Comparison of ENCODE assay signal across 21 cellular contexts in genomic region chr1:53560572-53561487, GRCh38.
A peak's percentile ranks its signal among the peaks of the same experiment; 100 is the strongest.
DNase-seq lines count a peak whose midpoint lies in the region; ATAC-seq and TF ChIP-seq lines count a peak whose summit lies in the region.
"Had no signal": no experiment of that assay in that cellular context is flagged by ENCODE, and none has a peak within 500 bp of the region (broad histone marks: within the 10 kb centered on the region; RNA-seq: fewer than 3 reads in every experiment).

No MANE protein-coding gene starts in this region.

- no peak overlapping the region for H3K27ac ChIP-seq in suprapubic skin
- H3K27ac ChIP-seq: C4-2B, hepatocyte, SJCRH30, skin epidermis had no signal

- no peak for TF ChIP-seq EP300 in suprapubic skin (IDR thresholded peaks at IDR 0.05)

- H3K27me3 ChIP-seq in suprapubic skin: no peaks in the 10 kb centered on the region

- no peaks in the 10 kb centered on the region for H3K36me3 ChIP-seq in suprapubic skin
- H3K36me3 ChIP-seq: SJCRH30 had no signal

- H3K4me3 ChIP-seq in LNCaP clone FGC (ENCODE audit: low read depth, low read length) (no peak overlapping the region), fibroblast of villous mesenchyme (ENCODE audit: low read depth, low read length) (no peak overlapping the region), suprapubic skin (no peak overlapping the region)
- H3K4me3 ChIP-seq: GM23338, hepatocyte, SJCRH30, skin epidermis had no signal

- DNase-seq in activated CD8-positive, alpha-beta memory T cell treated with anti-CD3 and anti-CD28 coated beads, Interleukin-2, amount 50 U/mL, for 48 hours: peak; percentile 35
- DNase-seq in activated CD8-positive, alpha-beta memory T cell treated with anti-CD3 and anti-CD28 coated beads for 24 hours: no peak
- DNase-seq in LNCaP clone FGC (ENCODE audit: low read depth) (peak; percentile 6), fibroblast of villous mesenchyme (ENCODE audit: low read depth) (peak; percentile 79), suprapubic skin (ENCODE audit: low spot score in 2 of 2) (peak; percentile 41 to 62), NCI-H226 (no peak)
- DNase-seq: ACHN; activated CD4-positive, alpha-beta T cell treated with anti-CD3 and anti-CD28 coated beads for 1 hour; DMS 273 treated with DMSO at 0.1 percent for 48 hours; GDM1; NCI-H1417 treated with DMSO at 0.1 percent for 48 hours; NCI-H748 treated with DMSO at 0.1 percent for 48 hours; SJCRH30; stimulated activated CD4-positive, alpha-beta T cell treated with anti-CD3 and anti-CD28 coated beads, Interleukin-4, amount 100 ng/mL, for 24 hours had no signal

- no peaks in the 10 kb centered on the region for H3K9me3 ChIP-seq in suprapubic skin
- H3K9me3 ChIP-seq: SJCRH30 had no signal

- H3K4me1 ChIP-seq in suprapubic skin: no peaks in the 10 kb centered on the region
- H3K4me1 ChIP-seq: SJCRH30 had no signal

- TF ChIP-seq CTCF in LNCaP clone FGC (IDR thresholded peaks at IDR 0.05; ENCODE audit: control insufficient read depth, extremely low read depth, insufficient read depth): no peak
- no peak for TF ChIP-seq CTCF in fibroblast of villous mesenchyme (IDR thresholded peaks at IDR 0.05; ENCODE audit: insufficient read depth, low read depth, low read length)
- TF ChIP-seq CTCF in suprapubic skin (IDR thresholded peaks at IDR 0.05): no peak

- 78% methylated on average over 8 of the region's 14 CpGs for WGBS in suprapubic skin

- ATAC-seq in GM18505 (IDR thresholded peaks at IDR 0.05; ENCODE audit: unreplicated experiment) (no peak), GM18498 (IDR thresholded peaks at IDR 0.05; ENCODE audit: unreplicated experiment) (no peak)
- ATAC-seq: naive thymus-derived CD8-positive, alpha-beta T cell had no signal

- TF ChIP-seq POLR2A in suprapubic skin (IDR thresholded peaks at IDR 0.05) (no peak), GM18505 (IDR thresholded peaks at IDR 0.05; ENCODE audit: borderline replicate concordance, extremely low read depth, insufficient read depth, insufficient read length) (no peak)

Comparison
In these comparisons a context has a peak if more than half of its experiments do, and no peak if none do; other contexts are left out.
1. DNase-seq: peak in activated CD8-positive, alpha-beta memory T cell treated with anti-CD3 and anti-CD28 coated beads, Interleukin-2, amount 50 U/mL, for 48 hours (single experiment), LNCaP clone FGC (single experiment), fibroblast of villous mesenchyme (single experiment) and suprapubic skin (2 of 2); none in activated CD8-positive, alpha-beta memory T cell treated with anti-CD3 and anti-CD28 coated beads for 24 hours (single experiment) and NCI-H226 (single experiment).